9 cellular contexts compared by ENCODE assay signal in genomic region chr18:55404811-55405654, GRCh38.
DNase-seq lines count a peak whose midpoint lies in the region; ATAC-seq, FAIRE-seq and TF ChIP-seq lines count a peak whose summit lies in the region.
"Had no signal": no experiment of that assay in that cellular context is flagged by ENCODE, and none has a peak within 500 bp of the region (broad histone marks: within the 10 kb centered on the region; RNA-seq: fewer than 3 reads in every experiment).

No MANE protein-coding gene starts in this region.

- TF ChIP-seq CTCF in K562 (IDR thresholded peaks at IDR 0.05 in 2 of 3, conservative IDR thresholded peaks at IDR 0.05 in 1 of 3; ENCODE audit: insufficient read depth in 2 of 3, low read depth in 1 of 3, low read length in 3 of 3), result no peak
- no peak for TF ChIP-seq CTCF in lower lobe of right lung (IDR thresholded peaks at IDR 0.05)
- no peak for TF ChIP-seq CTCF in tibial artery (IDR thresholded peaks at IDR 0.05)

- H3K36me3 ChIP-seq in K562 (ENCODE audit: control insufficient read depth, insufficient read depth, low read length) (no peaks in the 10 kb centered on the region), lower lobe of right lung (no peaks in the 10 kb centered on the region), tibial artery (no peaks in the 10 kb centered on the region)

- in situ Hi-C loops in K562 (cut with MboI), result no loop called here

- no peak for TF ChIP-seq RAD21 in K562 (CRISPR knock-in tag; conservative IDR thresholded peaks at IDR 0.05 in 1 of 2, IDR thresholded peaks at IDR 0.05 in 1 of 2)

- no peak for TF ChIP-seq POLR2A in K562 (conservative IDR thresholded peaks at IDR 0.05)

- H3K4me3 ChIP-seq in K562, result no peak overlapping the region
- H3K4me3 ChIP-seq in lower lobe of right lung, result no peak overlapping the region
- peak overlapping the region in 1 of 2 donors; percentile 25 for H3K4me3 ChIP-seq in tibial artery

- H3K27me3 ChIP-seq in K562 (ENCODE audit: control insufficient read depth in 2 of 2, insufficient read depth in 2 of 2, low read length in 2 of 2) (no peaks in the 10 kb centered on the region), lower lobe of right lung (ENCODE audit: low read depth) (no peaks in the 10 kb centered on the region), tibial artery (no peaks in the 10 kb centered on the region)

- no peak for FAIRE-seq in K562 (lab: Jason Lieb, UNC)

- H3K27me3 Mint-ChIP-seq in activated T-helper 1 cell treated with anti-CD3 and anti-CD28 coated beads, Interleukin-12 subunit alpha, Interleukin-12 subunit beta, Interleukin-2, Interleukin-4 antibody, amounts not matched to agents 30 ng/mL and 10 ng/mL and 1 ng/mL, durations not matched to agents 14 hours and 24 hours and 36 hours (ENCODE audit: insufficient read depth), result no peaks in the 10 kb centered on the region
- H3K27me3 Mint-ChIP-seq: T-cell had no signal

- intact Hi-C loops in K562 (cut with micrococcal nuclease), result no loop called here
- intact Hi-C loops in lower lobe of right lung (cut with DNase I), result no loop called here
- intact Hi-C loops in tibial artery (cut with DNase I; ENCODE audit: low total_unique reads), result loop anchor here (5.0 to 10.0 kb wide), 2 partner anchors 80 to 182 kb away; partner anchors contain the start of gene TCF4
- intact Hi-C loops in activated T-helper 1 cell treated with anti-CD3 and anti-CD28 coated beads, Interleukin-12 subunit alpha, Interleukin-12 subunit beta, Interleukin-2, Interleukin-4 antibody, amounts not matched to agents 30 ng/mL and 10 ng/mL and 1 ng/mL, durations not matched to agents 14 hours and 24 hours and 36 hours (cut with micrococcal nuclease), result no loop called here

- DNase-seq in K562 (ENCODE audit: extremely low read depth in 1 of 4, low spot score in 3 of 4) (no peak), lower lobe of right lung (no peak), tibial artery (no peak), HUDEP-2 (lab: John Stamatoyannopoulos, UW; ENCODE audit: unreplicated experiment in 76 of 76) (no peak)
- no peak for DNase-seq in activated T-helper 1 cell treated with anti-CD3 and anti-CD28 coated beads, Interleukin-12 subunit alpha, Interleukin-12 subunit beta, Interleukin-2, Interleukin-4 antibody, amounts not matched to agents 30 ng/mL and 10 ng/mL and 1 ng/mL, durations not matched to agents 14 hours and 24 hours and 36 hours (ENCODE audit: low spot score)
- no peak for DNase-seq in stimulated activated effector memory CD8-positive, alpha-beta T cell treated with anti-CD3 and anti-CD28 coated beads, Interleukin-12 subunit alpha, Interleukin-12 subunit beta, amount 100 ng/mL, for 72 hours (ENCODE audit: low spot score in 2 of 2)
- DNase-seq: stimulated activated CD4-positive, alpha-beta T cell treated with anti-CD3 and anti-CD28 coated beads, Interleukin-1b, Interleukin-23, amount 100 ng/mL, for 48 hours; T-cell had no signal

- H3K9me1 ChIP-seq in K562 (ENCODE audit: control insufficient read depth, insufficient read depth, low read length), result no peaks in the 10 kb centered on the region

- H4K20me1 ChIP-seq in K562 (replicated peaks; ENCODE audit: control insufficient read depth, insufficient read depth, low read length), result no peaks in the 10 kb centered on the region

- H3K9me3 ChIP-seq in K562 (replicated peaks; ENCODE audit: control insufficient read depth, insufficient read depth, low read depth, low read length), result no peaks in the 10 kb centered on the region
- no peaks in the 10 kb centered on the region for H3K9me3 ChIP-seq in lower lobe of right lung
- H3K9me3 ChIP-seq in tibial artery, result no peaks in the 10 kb centered on the region

- no peak for TF ChIP-seq EP300 in K562 (IDR thresholded peaks at IDR 0.05; ENCODE audit: low read length)

- no peaks in the 10 kb centered on the region for H3K36me3 Mint-ChIP-seq in activated T-helper 1 cell treated with anti-CD3 and anti-CD28 coated beads, Interleukin-12 subunit alpha, Interleukin-12 subunit beta, Interleukin-2, Interleukin-4 antibody, amounts not matched to agents 30 ng/mL and 10 ng/mL and 1 ng/mL, durations not matched to agents 14 hours and 24 hours and 36 hours (ENCODE audit: low read depth)
- no peaks in the 10 kb centered on the region for H3K36me3 Mint-ChIP-seq in stimulated activated effector memory CD8-positive, alpha-beta T cell treated with anti-CD3 and anti-CD28 coated beads, Interleukin-12 subunit alpha, Interleukin-12 subunit beta, amount 100 ng/mL, for 72 hours
- H3K36me3 Mint-ChIP-seq: T-cell had no signal

- no peaks in the 10 kb centered on the region for H3K9me3 Mint-ChIP-seq in activated T-helper 1 cell treated with anti-CD3 and anti-CD28 coated beads, Interleukin-12 subunit alpha, Interleukin-12 subunit beta, Interleukin-2, Interleukin-4 antibody, amounts not matched to agents 30 ng/mL and 10 ng/mL and 1 ng/mL, durations not matched to agents 14 hours and 24 hours and 36 hours
- H3K9me3 Mint-ChIP-seq in stimulated activated effector memory CD8-positive, alpha-beta T cell treated with anti-CD3 and anti-CD28 coated beads, Interleukin-12 subunit alpha, Interleukin-12 subunit beta, amount 100 ng/mL, for 72 hours, result no peaks in the 10 kb centered on the region
- H3K9me3 Mint-ChIP-seq: T-cell had no signal

- no peak overlapping the region for H3K4me2 ChIP-seq in K562 (ENCODE audit: insufficient read depth, low read length)

- WGBS in K562 (ENCODE audit: insufficient coverage, low coverage, missing lambda C conversion rate), result 90% methylated on average over 8 of the region's 8 CpGs

- no TSS peak for BruUV-seq in K562 (replicated peaks; lab: Mats Ljungman, UMichigan)

- H3K9ac ChIP-seq in K562 (ENCODE audit: insufficient read depth in 1 of 2, low read depth in 2 of 2, low read length in 2 of 2), result no peak overlapping the region

- CTCF ChIA-PET in K562 (lab: Yijun Ruan, JAX; ENCODE audit: low intra/inter-chr PET ratio), result no interaction called here

- ATAC-seq in HG02798 (IDR thresholded peaks at IDR 0.05; ENCODE audit: poor library complexity, unreplicated experiment), result peak; percentile 45
- no peak for ATAC-seq in K562
- no peak for ATAC-seq in lower lobe of right lung
- ATAC-seq in stimulated activated effector memory CD8-positive, alpha-beta T cell treated with anti-CD3 and anti-CD28 coated beads, Interleukin-12 subunit alpha, Interleukin-12 subunit beta, amount 100 ng/mL, for 72 hours, result no peak
- ATAC-seq: T-cell had no signal

- POLR2A ChIA-PET in K562 (lab: Yijun Ruan, JAX), result no interaction called here

- H2AFZ ChIP-seq in K562 (ENCODE audit: low read depth, low read length), result no peak overlapping the region

- H3K79me2 ChIP-seq in K562 (ENCODE audit: control insufficient read depth, insufficient read depth, low read length), result no peaks in the 10 kb centered on the region

- H3K4me3 Mint-ChIP-seq in activated T-helper 1 cell treated with anti-CD3 and anti-CD28 coated beads, Interleukin-12 subunit alpha, Interleukin-12 subunit beta, Interleukin-2, Interleukin-4 antibody, amounts not matched to agents 30 ng/mL and 10 ng/mL and 1 ng/mL, durations not matched to agents 14 hours and 24 hours and 36 hours, result no peak overlapping the region
- no peak overlapping the region for H3K4me3 Mint-ChIP-seq in stimulated activated effector memory CD8-positive, alpha-beta T cell treated with anti-CD3 and anti-CD28 coated beads, Interleukin-12 subunit alpha, Interleukin-12 subunit beta, amount 100 ng/mL, for 72 hours
- H3K4me3 Mint-ChIP-seq: T-cell had no signal

- H3K4me1 ChIP-seq in K562 (replicated peaks in 1 of 2; ENCODE audit: control insufficient read depth in 2 of 2, insufficient read depth in 2 of 2, low read length in 2 of 2), result no peaks in the 10 kb centered on the region; a peak in 1 of 5 replicates
- peaks cover 13% of the 10 kb centered on the region for H3K4me1 ChIP-seq in lower lobe of right lung
- peaks cover 0 to 49% (median 10%) of the 10 kb centered on the region in 4 donors for H3K4me1 ChIP-seq in tibial artery

- no peaks in the 10 kb centered on the region for H3K4me1 Mint-ChIP-seq in activated T-helper 1 cell treated with anti-CD3 and anti-CD28 coated beads, Interleukin-12 subunit alpha, Interleukin-12 subunit beta, Interleukin-2, Interleukin-4 antibody, amounts not matched to agents 30 ng/mL and 10 ng/mL and 1 ng/mL, durations not matched to agents 14 hours and 24 hours and 36 hours (ENCODE audit: low read depth)
- no peaks in the 10 kb centered on the region for H3K4me1 Mint-ChIP-seq in stimulated activated effector memory CD8-positive, alpha-beta T cell treated with anti-CD3 and anti-CD28 coated beads, Interleukin-12 subunit alpha, Interleukin-12 subunit beta, amount 100 ng/mL, for 72 hours
- H3K4me1 Mint-ChIP-seq: T-cell had no signal

- H3K27ac ChIP-seq in K562 (ENCODE audit: extremely low read depth, low read depth, low read length) (no peak overlapping the region), lower lobe of right lung (peak overlapping the region; percentile 46), tibial artery (peak overlapping the region; percentile 56 to 58)

- H3K27ac Mint-ChIP-seq in activated T-helper 1 cell treated with anti-CD3 and anti-CD28 coated beads, Interleukin-12 subunit alpha, Interleukin-12 subunit beta, Interleukin-2, Interleukin-4 antibody, amounts not matched to agents 30 ng/mL and 10 ng/mL and 1 ng/mL, durations not matched to agents 14 hours and 24 hours and 36 hours, result no peak overlapping the region
- no peak overlapping the region for H3K27ac Mint-ChIP-seq in stimulated activated effector memory CD8-positive, alpha-beta T cell treated with anti-CD3 and anti-CD28 coated beads, Interleukin-12 subunit alpha, Interleukin-12 subunit beta, amount 100 ng/mL, for 72 hours
- H3K27ac Mint-ChIP-seq: T-cell had no signal

TF ChIP-seq in K562, 482 proteins besides CTCF, POLR2A, EP300 and RAD21:
- peak; percentile 59; the same call in 1 of the 2 replicates for TF ChIP-seq MAFG (tag; conservative IDR thresholded peaks at IDR 0.05)
- no peak for TF ChIP-seq ZBTB34 (CRISPR knock-in tag; IDR thresholded peaks at IDR 0.05)
- TF ChIP-seq MAFF (IDR thresholded peaks at IDR 0.05; ENCODE audit: low read length), result peak; percentile 40; the same call in 1 of the 2 replicates
- TF ChIP-seq C11orf30 (IDR thresholded peaks at IDR 0.05; ENCODE audit: low read depth), result peak; percentile 55; the same call in 1 of the 2 replicates
- peak; percentile 62 for TF ChIP-seq ZNF316 (IDR thresholded peaks at IDR 0.05)
- no peak for TF ChIP-seq TCF7L2 (IDR thresholded peaks at IDR 0.05; ENCODE audit: low read depth, low read length)
